9 cellular contexts compared by ENCODE assay signal in genomic region chr1:28176492-28177470, GRCh38. TPM values are rescaled to one million over a fixed set of nuclear protein-coding genes. Genes with fewer than 3 reads are reported as not detected.
DNase-seq lines count a peak whose midpoint lies in the region; ATAC-seq and TF ChIP-seq lines count a peak whose summit lies in the region.
"Had no signal": no experiment of that assay in that cellular context is flagged by ENCODE, and none has a peak within 500 bp of the region (broad histone marks: within the 10 kb centered on the region; RNA-seq: fewer than 3 reads in every experiment).

PTAFR (minus strand) TSS chr1:28176690; CDS start chr1:28151021, 25,669 bp downstream.

- POLR2A ChIA-PET in WTC11 (lab: Charles Lee), result no interaction called here

- H3K4me1 Mint-ChIP-seq in WTC11, result peaks cover 10% of the 10 kb centered on the region
- H3K4me1 Mint-ChIP-seq in naive B cell, result peaks cover 69 to 91% (median 87%) of the 10 kb centered on the region in 3 donors

- ATAC-seq in HG02588 (IDR thresholded peaks at IDR 0.05; ENCODE audit: unreplicated experiment) (peak; percentile 30), WTC11 (peak; percentile 49), naive B cell (ENCODE audit: low read depth in 2 of 2) (peak; percentile 66 to 73)

- H3K27ac Mint-ChIP-seq in WTC11 (no peak within 1 kb of the TSS; the same call in 1 of the 2 replicates), naive B cell (peak within 1 kb of the TSS; percentile 71 to 93 (median 85))

- H3K4me3 Mint-ChIP-seq in WTC11 (no peak within 1 kb of the TSS), naive B cell (peak within 1 kb of the TSS; percentile 57 to 98 (median 89))
- H3K4me3 Mint-ChIP-seq: natural killer cell had no signal

- peak; percentile 82 for DNase-seq in GM12865 (ENCODE audit: low read depth)
- no peak for DNase-seq in WTC11 (ENCODE audit: low spot score)
- DNase-seq in naive B cell, result peak; percentile 79
- DNase-seq in AG20443 (ENCODE audit: low spot score), result no peak
- no peak for DNase-seq in H4 (ENCODE audit: low spot score)
- DNase-seq in activated CD4-positive, alpha-beta T cell treated with anti-CD3 and anti-CD28 coated beads for 1 hour, result no peak
- DNase-seq in stimulated activated CD4-positive, alpha-beta T cell treated with anti-CD3 and anti-CD28 coated beads, Interleukin-2, amount 100 ng/mL, for 24 hours, result no peak
- DNase-seq: natural killer cell had no signal

- peak within 1 kb of the TSS; percentile 58 for H3K4me3 ChIP-seq in GM12865 (ENCODE audit: low read depth, low read length)

- H3K27me3 Mint-ChIP-seq in WTC11 (ENCODE audit: low read depth) (no peaks in the 10 kb centered on the region), naive B cell (no peaks in the 10 kb centered on the region)

- TF ChIP-seq CTCF in GM12865 (IDR thresholded peaks at IDR 0.05; ENCODE audit: insufficient read depth, low read depth, low read length, missing control alignments) (no peak), WTC11 (IDR thresholded peaks at IDR 0.05) (no peak)

- CTCF ChIA-PET in WTC11 (lab: Charles Lee), result interaction anchor here (0.6 to 1.7 kb wide), 5 partner anchors 21 to 509 kb away, joined by 3 to 4 read pairs (median 3); partner anchors contain the start of gene EYA3

- H3K36me3 Mint-ChIP-seq in WTC11, result no peaks in the 10 kb centered on the region
- no peaks in the 10 kb centered on the region for H3K36me3 Mint-ChIP-seq in naive B cell
- H3K36me3 Mint-ChIP-seq: natural killer cell had no signal

- H3K9me3 Mint-ChIP-seq in WTC11 (no peaks in the 10 kb centered on the region), naive B cell (no peaks in the 10 kb centered on the region)
- H3K9me3 Mint-ChIP-seq: natural killer cell had no signal

TF ChIP-seq in WTC11, 78 proteins besides CTCF, POLR2A, EP300 and RAD21:
- TF ChIP-seq FOXP1 (CRISPR knock-in tag; IDR thresholded peaks at IDR 0.05; ENCODE audit: borderline replicate concordance) (no peak), ELF4 (CRISPR knock-in tag; IDR thresholded peaks at IDR 0.05; ENCODE audit: low read depth) (no peak), TCF7 (CRISPR knock-in tag; IDR thresholded peaks at IDR 0.05; ENCODE audit: low read depth) (no peak), JUN (CRISPR knock-in tag; IDR thresholded peaks at IDR 0.05) (no peak), NR2C2 (CRISPR knock-in tag; IDR thresholded peaks at IDR 0.05) (no peak), ZNF671 (CRISPR knock-in tag; IDR thresholded peaks at IDR 0.05) (no peak), FOXJ3 (CRISPR knock-in tag; IDR thresholded peaks at IDR 0.05; ENCODE audit: borderline replicate concordance) (no peak), NFYB (CRISPR knock-in tag; conservative IDR thresholded peaks at IDR 0.05; ENCODE audit: low read depth) (no peak)
- TF ChIP-seq, protein P1, sequence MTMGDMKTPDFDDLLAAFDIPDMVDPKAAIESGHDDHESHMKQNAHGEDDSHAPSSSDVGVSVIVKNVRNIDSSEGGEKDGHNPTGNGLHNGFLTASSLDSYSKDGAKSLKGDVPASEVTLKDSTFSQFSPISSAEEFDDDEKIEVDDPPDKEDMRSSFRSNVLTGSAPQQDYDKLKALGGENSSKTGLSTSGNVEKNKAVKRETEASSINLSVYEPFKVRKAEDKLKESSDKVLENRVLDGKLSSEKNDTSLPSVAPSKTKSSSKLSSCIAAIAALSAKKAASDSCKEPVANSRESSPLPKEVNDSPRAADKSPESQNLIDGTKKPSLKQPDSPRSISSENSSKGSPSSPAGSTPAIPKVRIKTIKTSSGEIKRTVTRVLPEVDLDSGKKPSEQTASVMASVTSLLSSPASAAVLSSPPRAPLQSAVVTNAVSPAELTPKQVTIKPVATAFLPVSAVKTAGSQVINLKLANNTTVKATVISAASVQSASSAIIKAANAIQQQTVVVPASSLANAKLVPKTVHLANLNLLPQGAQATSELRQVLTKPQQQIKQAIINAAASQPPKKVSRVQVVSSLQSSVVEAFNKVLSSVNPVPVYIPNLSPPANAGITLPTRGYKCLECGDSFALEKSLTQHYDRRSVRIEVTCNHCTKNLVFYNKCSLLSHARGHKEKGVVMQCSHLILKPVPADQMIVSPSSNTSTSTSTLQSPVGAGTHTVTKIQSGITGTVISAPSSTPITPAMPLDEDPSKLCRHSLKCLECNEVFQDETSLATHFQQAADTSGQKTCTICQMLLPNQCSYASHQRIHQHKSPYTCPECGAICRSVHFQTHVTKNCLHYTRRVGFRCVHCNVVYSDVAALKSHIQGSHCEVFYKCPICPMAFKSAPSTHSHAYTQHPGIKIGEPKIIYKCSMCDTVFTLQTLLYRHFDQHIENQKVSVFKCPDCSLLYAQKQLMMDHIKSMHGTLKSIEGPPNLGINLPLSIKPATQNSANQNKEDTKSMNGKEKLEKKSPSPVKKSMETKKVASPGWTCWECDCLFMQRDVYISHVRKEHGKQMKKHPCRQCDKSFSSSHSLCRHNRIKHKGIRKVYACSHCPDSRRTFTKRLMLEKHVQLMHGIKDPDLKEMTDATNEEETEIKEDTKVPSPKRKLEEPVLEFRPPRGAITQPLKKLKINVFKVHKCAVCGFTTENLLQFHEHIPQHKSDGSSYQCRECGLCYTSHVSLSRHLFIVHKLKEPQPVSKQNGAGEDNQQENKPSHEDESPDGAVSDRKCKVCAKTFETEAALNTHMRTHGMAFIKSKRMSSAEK (CRISPR knock-in tag; IDR thresholded peaks at IDR 0.05; ENCODE audit: borderline replicate concordance), result no peak
- TF ChIP-seq, protein P2, sequence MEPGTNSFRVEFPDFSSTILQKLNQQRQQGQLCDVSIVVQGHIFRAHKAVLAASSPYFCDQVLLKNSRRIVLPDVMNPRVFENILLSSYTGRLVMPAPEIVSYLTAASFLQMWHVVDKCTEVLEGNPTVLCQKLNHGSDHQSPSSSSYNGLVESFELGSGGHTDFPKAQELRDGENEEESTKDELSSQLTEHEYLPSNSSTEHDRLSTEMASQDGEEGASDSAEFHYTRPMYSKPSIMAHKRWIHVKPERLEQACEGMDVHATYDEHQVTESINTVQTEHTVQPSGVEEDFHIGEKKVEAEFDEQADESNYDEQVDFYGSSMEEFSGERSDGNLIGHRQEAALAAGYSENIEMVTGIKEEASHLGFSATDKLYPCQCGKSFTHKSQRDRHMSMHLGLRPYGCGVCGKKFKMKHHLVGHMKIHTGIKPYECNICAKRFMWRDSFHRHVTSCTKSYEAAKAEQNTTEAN (CRISPR knock-in tag; IDR thresholded peaks at IDR 0.05), result no peak

RNA-seq across cellular contexts. Expression of gene PTAFR, which starts in this region (rescaled TPM):
- 1.8 to 2.6 TPM (median 1.9 TPM) in 3 replicates for total RNA-seq in WTC11 (2021)
- polyA plus RNA-seq in naive B cell (ENCODE audit: low read depth in 6 of 6), result 1 to 10 TPM; 2.2 to 6.9 (median 5.1) TPM
- total RNA-seq in H4 (2014; rRNA removed; shearing (Covaris generic)), result 0.04 TPM in 1 of 2 replicates, not detected in the other

Comparison
In these comparisons a context has a peak if more than half of its experiments do, and no peak if none do; other contexts are left out.
1. DNase-seq: peak in GM12865 (single experiment) and naive B cell (single experiment); none in WTC11 (single experiment), AG20443 (single experiment), H4 (single experiment), activated CD4-positive, alpha-beta T cell treated with anti-CD3 and anti-CD28 coated beads for 1 hour (single experiment) and stimulated activated CD4-positive, alpha-beta T cell treated with anti-CD3 and anti-CD28 coated beads, Interleukin-2, amount 100 ng/mL, for 24 hours (0 of 2).
2. Peak in every context shown above with its lines, with median percentiles within 50 percentile points of each other: ATAC-seq.